Comparison of ENCODE assay signal across 8 cellular contexts in the genomic region with DNA sequence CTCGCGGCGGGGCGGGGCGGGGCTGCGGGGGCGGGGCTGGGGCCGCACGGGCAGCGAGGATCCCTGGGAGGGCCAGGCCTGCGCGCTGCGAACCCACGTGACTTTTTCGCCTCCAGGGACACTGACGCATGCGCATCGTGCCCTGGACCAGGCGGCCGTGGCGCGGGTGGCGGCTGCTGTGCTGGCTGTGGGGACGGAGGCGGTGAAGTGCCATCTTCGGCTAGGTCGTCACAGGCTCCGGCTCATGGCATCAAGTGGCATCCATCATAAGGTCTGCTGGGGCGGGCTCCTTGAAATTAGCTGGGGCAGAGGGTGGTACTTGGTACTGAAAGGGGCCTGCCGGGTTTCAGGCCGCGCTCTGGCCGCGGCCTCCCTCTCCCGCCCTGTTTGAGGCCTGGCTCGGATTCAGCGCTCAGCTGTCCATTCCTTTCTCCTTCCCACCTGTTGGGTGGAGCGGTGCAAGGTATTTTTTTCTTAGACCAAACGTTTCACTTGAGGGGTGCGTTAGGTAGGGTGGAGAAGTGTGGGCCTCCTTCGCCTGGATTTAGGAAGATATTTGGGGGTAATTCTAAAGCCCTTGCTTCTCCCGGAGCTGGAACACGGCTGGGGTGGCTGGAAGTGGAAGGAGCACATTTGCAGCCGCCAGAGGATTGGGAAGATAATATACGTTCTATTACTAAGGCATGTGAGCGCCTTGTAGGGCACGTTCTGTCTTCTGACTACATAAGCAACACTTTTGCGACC. TPM values are rescaled to one million over a fixed set of nuclear protein-coding genes. Genes with fewer than 3 reads are reported as not detected.
DNase-seq lines count a peak whose midpoint lies in the region; ATAC-seq, FAIRE-seq and TF ChIP-seq lines count a peak whose summit lies in the region.

A gene with protein sequence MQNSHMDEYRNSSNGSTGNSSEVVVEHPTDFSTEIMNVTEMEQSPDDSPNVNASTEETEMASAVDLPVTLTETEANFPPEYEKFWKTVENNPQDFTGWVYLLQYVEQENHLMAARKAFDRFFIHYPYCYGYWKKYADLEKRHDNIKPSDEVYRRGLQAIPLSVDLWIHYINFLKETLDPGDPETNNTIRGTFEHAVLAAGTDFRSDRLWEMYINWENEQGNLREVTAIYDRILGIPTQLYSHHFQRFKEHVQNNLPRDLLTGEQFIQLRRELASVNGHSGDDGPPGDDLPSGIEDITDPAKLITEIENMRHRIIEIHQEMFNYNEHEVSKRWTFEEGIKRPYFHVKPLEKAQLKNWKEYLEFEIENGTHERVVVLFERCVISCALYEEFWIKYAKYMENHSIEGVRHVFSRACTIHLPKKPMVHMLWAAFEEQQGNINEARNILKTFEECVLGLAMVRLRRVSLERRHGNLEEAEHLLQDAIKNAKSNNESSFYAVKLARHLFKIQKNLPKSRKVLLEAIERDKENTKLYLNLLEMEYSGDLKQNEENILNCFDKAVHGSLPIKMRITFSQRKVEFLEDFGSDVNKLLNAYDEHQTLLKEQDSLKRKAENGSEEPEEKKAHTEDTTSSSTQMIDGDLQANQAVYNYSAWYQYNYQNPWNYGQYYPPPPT (plus strand): TSS at position 138 of the 744 bp plus-strand sequence. CDS start 11,124 bp downstream, outside the sequence.

- peak within 1 kb of the TSS; percentile 96 for H3K27ac Mint-ChIP-seq in T-helper 2 cell treated with Interferon-gamma antibody and Interleukin-4, amounts not matched to agents 5 μg/mL and 100 μg/mL, for 36 hours

- ATAC-seq in HG02970 (IDR thresholded peaks at IDR 0.05; ENCODE audit: low FRiP score, unreplicated experiment) (peak; percentile 98), right cardiac atrium (peak; percentile 99 to 100)

- DNase-seq in GM18507 (ENCODE audit: extremely low spot score, insufficient read length, low read depth) (peak; percentile 94), NCI-H187 treated with DMSO at 0.1 percent for 48 hours (lab: John Stamatoyannopoulos, UW) (peak; percentile 80), ascending aorta (ENCODE audit: low spot score in 2 of 2) (peak; percentile 72 to 96), right cardiac atrium (peak; percentile 95 to 98 (median 98)), pulmonary artery endothelial cell (ENCODE audit: low read depth, low spot score) (peak; percentile 60), urothelium cell line (ENCODE audit: low spot score) (peak; percentile 100)
- peak; percentile 96 for DNase-seq in T-helper 2 cell treated with Interferon-gamma antibody and Interleukin-4, amounts not matched to agents 5 μg/mL and 100 μg/mL, for 36 hours (ENCODE audit: low spot score)

- H3K36me3 Mint-ChIP-seq in T-helper 2 cell treated with Interferon-gamma antibody and Interleukin-4, amounts not matched to agents 5 μg/mL and 100 μg/mL, for 36 hours (ENCODE audit: low read depth): peaks cover 10% of the 10 kb centered on the region

- intact Hi-C loops in ascending aorta (cut with DNase I) (loop anchor here (1.0 to 5.0 kb wide), 3 partner anchors 50 to 187 kb away; partner anchors contain the start of genes FKBP3 and TOGARAM1), right cardiac atrium (cut with DNase I) (no loop called here)

- FAIRE-seq in GM18507 (lab: Jason Lieb, UNC) (peak; percentile 90), urothelium cell line (lab: Jason Lieb, UNC) (peak; percentile 98)

- H3K27ac ChIP-seq in ascending aorta (peak within 1 kb of the TSS; percentile 71 to 80), right cardiac atrium (ENCODE audit: low read length) (peak within 1 kb of the TSS; percentile 40)

- H3K9me3 Mint-ChIP-seq in T-helper 2 cell treated with Interferon-gamma antibody and Interleukin-4, amounts not matched to agents 5 μg/mL and 100 μg/mL, for 36 hours: no peaks in the 10 kb centered on the region

- no peaks in the 10 kb centered on the region for H3K27me3 ChIP-seq in ascending aorta
- no peaks in the 10 kb centered on the region for H3K27me3 ChIP-seq in right cardiac atrium (ENCODE audit: control insufficient read depth, insufficient read depth)

- no peaks in the 10 kb centered on the region for H3K9me3 ChIP-seq in ascending aorta
- H3K9me3 ChIP-seq in right cardiac atrium (ENCODE audit: control insufficient read depth, low read length): no peaks in the 10 kb centered on the region

- H3K4me1 ChIP-seq in ascending aorta (peaks cover 0 to 14% of the 10 kb centered on the region in 2 donors), right cardiac atrium (ENCODE audit: control insufficient read depth, insufficient read depth, low read length) (peaks cover 3% of the 10 kb centered on the region)

- TF ChIP-seq CTCF in ascending aorta (IDR thresholded peaks at IDR 0.05): no peak

- WGBS in right cardiac atrium: under 1% methylated on average over 48 of the region's 48 CpGs

- H3K4me3 ChIP-seq in ascending aorta (peak within 1 kb of the TSS; percentile 83 to 94), right cardiac atrium (ENCODE audit: low read length) (peak within 1 kb of the TSS; percentile 48)

- no peaks in the 10 kb centered on the region for H3K36me3 ChIP-seq in ascending aorta

- peaks cover 38% of the 10 kb centered on the region for H3K4me1 Mint-ChIP-seq in T-helper 2 cell treated with Interferon-gamma antibody and Interleukin-4, amounts not matched to agents 5 μg/mL and 100 μg/mL, for 36 hours (ENCODE audit: low read depth)

- no peaks in the 10 kb centered on the region for H3K27me3 Mint-ChIP-seq in T-helper 2 cell treated with Interferon-gamma antibody and Interleukin-4, amounts not matched to agents 5 μg/mL and 100 μg/mL, for 36 hours (ENCODE audit: low read depth)

- peak within 1 kb of the TSS; percentile 98 for H3K4me3 Mint-ChIP-seq in T-helper 2 cell treated with Interferon-gamma antibody and Interleukin-4, amounts not matched to agents 5 μg/mL and 100 μg/mL, for 36 hours

RNA-seq across cellular contexts. Expression of the gene that starts here (rescaled TPM):
- 43.2 TPM for total RNA-seq in ascending aorta
- 10 to 100 TPM; 13.4 to 20.7 (median 17.3) TPM for total RNA-seq in right cardiac atrium
- 10.5 TPM for polyA plus RNA-seq in right cardiac atrium
- total RNA-seq in pulmonary artery endothelial cell: 26.1 and 29.0 TPM in 2 replicates

Comparison
In these comparisons a context has a peak if more than half of its experiments do, and no peak if none do; other contexts are left out.
1. Peak in every context shown above with its lines: DNase-seq, ATAC-seq, H3K4me3 ChIP-seq and H3K27ac ChIP-seq.